Comparison of ENCODE assay signal across 3 cellular contexts in genomic region chr10:12755075-12755474, GRCh38.
"Had no signal": no experiment of that assay in that cellular context is flagged by ENCODE, and none has a peak within 500 bp of the region (broad histone marks: within the 10 kb centered on the region; RNA-seq: fewer than 3 reads in every experiment).

No MANE protein-coding gene starts in this region.

- ATAC-seq: GM12878 had no signal

- H3K4me3 ChIP-seq: GM12878 had no signal

- DNase-seq: GDM1, GF-D8 had no signal
